19 cellular contexts compared by ENCODE assay signal in genomic region chr17:63491976-63492575, GRCh38. TPM values are rescaled to one million over a fixed set of nuclear protein-coding genes. Genes with fewer than 3 reads are reported as not detected.
"Had no signal": no experiment of that assay in that cellular context is flagged by ENCODE, and none has a peak within 500 bp of the region (broad histone marks: within the 10 kb centered on the region; RNA-seq: fewer than 3 reads in every experiment).

No MANE protein-coding gene starts in this region.

- FAIRE-seq: kidney had no signal

- H3K27ac ChIP-seq: ascending aorta, coronary artery, gastrocnemius medialis, heart left ventricle, left lung, transverse colon, vagina had no signal

- H3K9me3 ChIP-seq: ascending aorta, gastrocnemius medialis, heart left ventricle, left lung, transverse colon, vagina had no signal

- H3K27me3 ChIP-seq: ascending aorta, gastrocnemius medialis, heart left ventricle, left lung, transverse colon, vagina had no signal

- H3K36me3 ChIP-seq: ascending aorta, gastrocnemius medialis, left lung, transverse colon, vagina had no signal

- DNase-seq: activated CD4-positive, alpha-beta T cell treated with anti-CD3 and anti-CD28 coated beads, Interleukin-2, amount 10 ng/mL, durations not matched to agents 7 days and 5 days; activated CD8-positive, alpha-beta memory T cell treated with anti-CD3 and anti-CD28 coated beads, Interleukin-2, amount 50 U/mL, for 4 hours; activated effector memory CD4-positive, alpha-beta T cell treated with Interleukin-2 at 50 U/mL for 16 hours; activated naive CD4-positive, alpha-beta T cell treated with anti-CD3 and anti-CD28 coated beads, Interleukin-2, amount 50 U/mL, for 16 hours; activated T-cell treated with anti-CD3 and anti-CD28 coated beads, Interleukin-2, amount 50 U/mL, for 4 hours; gastrocnemius medialis; kidney; nucleus accumbens; stimulated activated CD4-positive, alpha-beta T cell treated with anti-CD3 and anti-CD28 coated beads, Interleukin-1b, Interleukin-23, amount 100 ng/mL, for 48 hours; stimulated activated naive CD8-positive, alpha-beta T cell treated with anti-CD3 and anti-CD28 coated beads, Interleukin-15, Interleukin-2, amounts not matched to agents 100 U/mL and 50 U/mL, for 24 hours; substantia nigra; T-helper 9 cell; transverse colon had no signal

- H3K4me3 ChIP-seq: ascending aorta, coronary artery, gastrocnemius medialis, heart left ventricle, left lung, transverse colon, vagina had no signal

RNA-seq across cellular contexts. Expression of gene KCNH6, which starts 31.1 kb away (rescaled TPM):
- total RNA-seq: activated CD4-positive, alpha-beta T cell treated with anti-CD3 and anti-CD28 coated beads, Interleukin-2, amount 10 ng/mL, durations not matched to agents 7 days and 5 days; activated T-cell treated with anti-CD3 and anti-CD28 coated beads, Interleukin-2, amount 50 U/mL, for 4 hours; ascending aorta; gastrocnemius medialis; heart left ventricle; mesothelial cell of epicardium; vagina had no signal
